Comparison of ENCODE assay signal across 11 cellular contexts in the genomic region with DNA sequence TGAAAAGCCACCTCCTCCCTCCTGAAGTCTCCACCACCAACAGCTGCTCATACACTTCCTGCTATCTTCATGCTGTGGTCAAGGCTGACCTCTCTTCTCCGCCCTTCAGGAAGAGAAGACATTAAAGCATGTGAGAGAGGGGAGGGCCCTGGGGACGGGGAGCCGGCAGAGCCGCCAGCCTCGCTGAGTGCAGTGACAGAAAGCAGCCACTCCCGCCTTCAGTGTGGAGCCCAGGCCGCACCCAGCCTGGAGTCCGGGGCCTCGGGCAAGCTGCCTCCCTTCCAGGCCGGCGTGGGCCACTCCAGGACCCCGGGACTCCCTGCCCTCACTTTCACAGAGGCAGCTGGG.
A peak's percentile ranks its signal among the peaks of the same experiment; 100 is the strongest.
DNase-seq lines count a peak whose midpoint lies in the region; ATAC-seq and TF ChIP-seq lines count a peak whose summit lies in the region.
"Had no signal": no experiment of that assay in that cellular context is flagged by ENCODE, and none has a peak within 500 bp of the region (broad histone marks: within the 10 kb centered on the region; RNA-seq: fewer than 3 reads in every experiment).

No MANE protein-coding gene starts in this region.

- H2AFZ ChIP-seq in mesenchymal stem cell (ENCODE audit: low read depth, low read length) = no peak overlapping the region

- H2BK15ac ChIP-seq in mesendoderm (replicated peaks; ENCODE audit: low read depth) (no peak overlapping the region), mesenchymal stem cell (ENCODE audit: low read depth, poor library complexity, severe bottlenecking) (no peak overlapping the region)

- no peak for TF ChIP-seq CTCF in CD14-positive monocyte (IDR thresholded peaks at IDR 0.05)
- no peak for TF ChIP-seq CTCF in coronary artery (IDR thresholded peaks at IDR 0.05)
- TF ChIP-seq CTCF in thyroid gland (IDR thresholded peaks at IDR 0.05) = no peak

- H3K4ac ChIP-seq in mesendoderm (ENCODE audit: low read depth, low read length) (no peak overlapping the region), mesenchymal stem cell (ENCODE audit: low read depth in 1 of 2, low read length in 2 of 2) (no peak overlapping the region)

- intact Hi-C loops in CD14-positive monocyte (cut with micrococcal nuclease) (loop anchor here (5.0 to 10.0 kb wide), 2 partner anchors 34 to 91 kb away; a partner anchor contains a TSS), thyroid gland (cut with DNase I) (no loop called here)

- H3K18ac ChIP-seq in mesendoderm (ENCODE audit: low read length) = no peak overlapping the region
- H3K18ac ChIP-seq in mesenchymal stem cell (ENCODE audit: low read depth in 1 of 2, low read length in 2 of 2) = no peak overlapping the region

- no peak overlapping the region for H4K5ac ChIP-seq in mesendoderm (ENCODE audit: low read length)

- H3K36me3 Mint-ChIP-seq in CD14-positive monocyte = no peaks in the 10 kb centered on the region
- H3K36me3 Mint-ChIP-seq in natural killer cell treated with Interleukin-12 subunit alpha and Interleukin-12 subunit beta and Interleukin-15 and Interleukin-18, amount 100 ng/mL, for 72 hours = no peaks in the 10 kb centered on the region

- H3K9me3 Mint-ChIP-seq in CD14-positive monocyte = peaks cover 0 to 5% (median 0%) of the 10 kb centered on the region in 7 donors
- H3K9me3 Mint-ChIP-seq in natural killer cell treated with Interleukin-12 subunit alpha and Interleukin-12 subunit beta and Interleukin-15 and Interleukin-18, amount 100 ng/mL, for 72 hours = peaks cover 4% of the 10 kb centered on the region
- H3K9me3 Mint-ChIP-seq: activated T-cell treated with anti-CD3 and anti-CD28 coated beads, Interleukin-2, amount 50 U/mL, for 24 hours had no signal

- no peak overlapping the region for H3K23ac ChIP-seq in mesendoderm (ENCODE audit: low read length)
- H3K23ac ChIP-seq in mesenchymal stem cell (ENCODE audit: low read length in 2 of 2) = no peak overlapping the region

- H4K8ac ChIP-seq in mesendoderm (ENCODE audit: low read depth, low read length) (no peak overlapping the region), mesenchymal stem cell (ENCODE audit: low read length) (no peak overlapping the region)

- H3K4me3 ChIP-seq in coronary artery (peak overlapping the region; percentile 6), mesendoderm (ENCODE audit: low read length) (no peak overlapping the region), mesenchymal stem cell (ENCODE audit: insufficient read depth in 1 of 2, low read depth in 1 of 2, low read length in 2 of 2) (no peak overlapping the region), thyroid gland (replicated peaks in 1 of 3) (no peak overlapping the region)
- H3K4me3 ChIP-seq: lung had no signal

- no peak overlapping the region for H2BK12ac ChIP-seq in mesenchymal stem cell (ENCODE audit: low read length in 2 of 2)

- H2BK5ac ChIP-seq in mesendoderm (ENCODE audit: low read length) (no peak overlapping the region), mesenchymal stem cell (ENCODE audit: low read depth, low read length, poor library complexity, severe bottlenecking) (no peak overlapping the region)

- no CpG with 5 or more reads among the region's 12 CpGs for WGBS in mesendoderm (ENCODE audit: extremely low coverage, insufficient coverage, low lambda C conversion rate)
- WGBS in mesenchymal stem cell = 52% methylated on average over 12 of the region's 12 CpGs
- WGBS in thyroid gland, 2 donors = 53 to 60% methylated on average over 5 to 11 of the region's 12 CpGs

- no peak for TF ChIP-seq POLR2A in thyroid gland (IDR thresholded peaks at IDR 0.05)

- H3K27me3 ChIP-seq in mesendoderm (ENCODE audit: insufficient read depth, low read length, poor library complexity) (no peaks in the 10 kb centered on the region), mesenchymal stem cell (ENCODE audit: control insufficient read depth in 1 of 2, insufficient read depth in 1 of 2, low read length in 2 of 2) (peaks cover 38 to 60% of the 10 kb centered on the region in 2 experiments), thyroid gland (no peaks in the 10 kb centered on the region)

- H3K4me3 Mint-ChIP-seq in CD14-positive monocyte = peak overlapping the region in 1 of 2 donors; percentile 30
- H3K4me3 Mint-ChIP-seq in natural killer cell treated with Interleukin-12 subunit alpha and Interleukin-12 subunit beta and Interleukin-15 and Interleukin-18, amount 100 ng/mL, for 72 hours = peak overlapping the region; percentile 73
- H3K4me3 Mint-ChIP-seq: activated T-cell treated with anti-CD3 and anti-CD28 coated beads, Interleukin-2, amount 50 U/mL, for 24 hours had no signal

- H2BK120ac ChIP-seq in mesendoderm (ENCODE audit: low read depth, low read length) = no peak overlapping the region
- H2BK120ac ChIP-seq in mesenchymal stem cell (ENCODE audit: low read depth, low read length) = no peak overlapping the region

- H3K27ac ChIP-seq in coronary artery (peak overlapping the region in 1 of 2 donors; percentile 77), mesendoderm (ENCODE audit: low read depth, low read length) (no peak overlapping the region), mesenchymal stem cell (ENCODE audit: low read length, poor library complexity, severe bottlenecking) (no peak overlapping the region), thyroid gland (no peak overlapping the region)

- H3K9me3 ChIP-seq in mesenchymal stem cell (ENCODE audit: control insufficient read depth, low read length) (no peaks in the 10 kb centered on the region), thyroid gland (no peaks in the 10 kb centered on the region)

- H4K91ac ChIP-seq in mesenchymal stem cell (ENCODE audit: low read length) = no peak overlapping the region

- no peak overlapping the region for H3K4me2 ChIP-seq in mesendoderm (ENCODE audit: low read length)
- no peak overlapping the region for H3K4me2 ChIP-seq in mesenchymal stem cell (ENCODE audit: low read length, poor library complexity, severe bottlenecking)

- H3K27me3 Mint-ChIP-seq in CD14-positive monocyte (ENCODE audit: low read depth in 3 of 3) = peaks cover 17 to 27% (median 25%) of the 10 kb centered on the region in 3 donors
- H3K27me3 Mint-ChIP-seq in natural killer cell treated with Interleukin-12 subunit alpha and Interleukin-12 subunit beta and Interleukin-15 and Interleukin-18, amount 100 ng/mL, for 72 hours = no peaks in the 10 kb centered on the region
- H3K27me3 Mint-ChIP-seq: activated T-cell treated with anti-CD3 and anti-CD28 coated beads, Interleukin-2, amount 50 U/mL, for 24 hours had no signal

- peak; percentile 86 to 93 for ATAC-seq in natural killer cell treated with Interleukin-12 subunit alpha and Interleukin-12 subunit beta and Interleukin-15 and Interleukin-18, amount 100 ng/mL, for 72 hours

- H3K14ac ChIP-seq in mesenchymal stem cell (ENCODE audit: low read length in 2 of 2) = no peak overlapping the region

- H3K4me1 ChIP-seq in mesendoderm (ENCODE audit: control insufficient read depth, low read depth, low read length) (no peaks in the 10 kb centered on the region), mesenchymal stem cell (ENCODE audit: control insufficient read depth, insufficient read depth, low read depth, low read length) (no peaks in the 10 kb centered on the region), thyroid gland (peaks cover 7 to 15% of the 10 kb centered on the region in 2 donors)

- DNase-seq in CD14-positive monocyte (ENCODE audit: low spot score) (no peak), NCI-H187 (lab: John Stamatoyannopoulos, UW) (peak; percentile 29 to 56), coronary artery (ENCODE audit: low spot score) (no peak), midbrain (lab: John Stamatoyannopoulos, UW) (no peak), mesendoderm (no peak), mesenchymal stem cell (no peak), thyroid gland (no peak)
- DNase-seq in natural killer cell treated with Interleukin-12 subunit alpha and Interleukin-12 subunit beta and Interleukin-15 and Interleukin-18, amount 100 ng/mL, for 72 hours (ENCODE audit: low spot score) = peak; percentile 79
- DNase-seq: activated T-cell treated with anti-CD3 and anti-CD28 coated beads, Interleukin-2, amount 50 U/mL, for 24 hours; effector CD8-positive, alpha-beta T cell had no signal

- H3K79me2 ChIP-seq in mesendoderm (ENCODE audit: control insufficient read depth, insufficient read depth, low read length) = no peaks in the 10 kb centered on the region

- H3K36me3 ChIP-seq in mesendoderm (ENCODE audit: control insufficient read depth, insufficient read depth, low read length) (no peaks in the 10 kb centered on the region), mesenchymal stem cell (ENCODE audit: control insufficient read depth in 1 of 2, insufficient read depth in 2 of 2, low read depth in 1 of 2, low read length in 2 of 2) (no peaks in the 10 kb centered on the region), thyroid gland (no peaks in the 10 kb centered on the region)

- H3K56ac ChIP-seq in mesendoderm (ENCODE audit: low read length) = no peak overlapping the region

- peaks cover 33% of the 10 kb centered on the region for H3K4me1 Mint-ChIP-seq in CD14-positive monocyte
- H3K4me1 Mint-ChIP-seq in natural killer cell treated with Interleukin-12 subunit alpha and Interleukin-12 subunit beta and Interleukin-15 and Interleukin-18, amount 100 ng/mL, for 72 hours (ENCODE audit: low read depth in 2 of 2) = peaks cover 39 to 44% of the 10 kb centered on the region in 2 donors

- peak overlapping the region in 5 of 7 donors; percentile 35 to 78 (median 50) for H3K27ac Mint-ChIP-seq in CD14-positive monocyte
- H3K27ac Mint-ChIP-seq in natural killer cell treated with Interleukin-12 subunit alpha and Interleukin-12 subunit beta and Interleukin-15 and Interleukin-18, amount 100 ng/mL, for 72 hours = peak overlapping the region; percentile 48 to 53
- H3K27ac Mint-ChIP-seq: activated T-cell treated with anti-CD3 and anti-CD28 coated beads, Interleukin-2, amount 50 U/mL, for 24 hours had no signal

- H3K9ac ChIP-seq in mesendoderm (ENCODE audit: low read length) = no peak overlapping the region
- no peak overlapping the region for H3K9ac ChIP-seq in mesenchymal stem cell (ENCODE audit: low read length)

- H2AK5ac ChIP-seq in mesendoderm (ENCODE audit: low read length) = no peak overlapping the region
- H2AK5ac ChIP-seq in mesenchymal stem cell (ENCODE audit: low read length, severe bottlenecking) = no peak overlapping the region

- no peaks in the 10 kb centered on the region for H3K79me1 ChIP-seq in mesendoderm (ENCODE audit: low read length)
- no peaks in the 10 kb centered on the region for H3K79me1 ChIP-seq in mesenchymal stem cell (replicated peaks; ENCODE audit: low read length, poor library complexity, severe bottlenecking)

Comparison
In these comparisons a context has a peak if more than half of its experiments do, and no peak if none do; other contexts are left out.
1. DNase-seq: peak in NCI-H187 (2 of 2) and natural killer cell treated with Interleukin-12 subunit alpha and Interleukin-12 subunit beta and Interleukin-15 and Interleukin-18, amount 100 ng/mL, for 72 hours (single experiment); none in CD14-positive monocyte (single experiment), coronary artery (single experiment), midbrain (single experiment), mesendoderm (single experiment), mesenchymal stem cell (single experiment) and thyroid gland (0 of 2).